In the genomic region with DNA sequence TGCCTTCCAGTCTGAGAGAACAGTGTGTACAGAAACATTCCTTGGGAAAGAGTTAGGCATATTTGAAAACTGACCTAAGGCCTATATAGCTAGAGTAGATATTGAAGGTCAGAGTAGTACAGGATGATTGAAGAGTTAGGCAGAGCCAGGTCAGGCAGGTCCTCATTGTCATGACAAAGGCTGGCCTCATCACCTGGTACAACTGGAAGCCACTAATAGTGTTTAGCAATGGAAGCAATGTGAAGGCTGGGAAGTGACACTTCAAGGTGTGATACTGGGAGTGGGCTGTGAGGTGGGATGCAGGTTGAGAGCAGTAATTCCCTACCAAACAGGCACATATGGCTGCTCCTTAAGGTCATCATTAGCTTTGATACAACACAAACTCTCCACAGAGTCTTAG, we compare ENCODE assay signal across 3 cellular contexts.
TF ChIP-seq lines count a peak whose summit lies in the region.

No MANE protein-coding gene starts in this region.

TF ChIP-seq in GM23338, 12 proteins besides CTCF, POLR2A, EP300 and RAD21:
- TF ChIP-seq NANOG (IDR thresholded peaks at IDR 0.05; ENCODE audit: borderline replicate concordance): no peak
TF ChIP-seq in GM23338: peak in this region for 0.

TF ChIP-seq in WTC11, 78 proteins besides CTCF, POLR2A, EP300 and RAD21 (continues in another document):
- no peak for TF ChIP-seq ZNF396 (CRISPR knock-in tag; IDR thresholded peaks at IDR 0.05; ENCODE audit: borderline replicate concordance)
- no peak for TF ChIP-seq NR3C1 (CRISPR knock-in tag; conservative IDR thresholded peaks at IDR 0.05; ENCODE audit: low read depth)
- no peak for TF ChIP-seq NFYB (CRISPR knock-in tag; conservative IDR thresholded peaks at IDR 0.05; ENCODE audit: low read depth)
- TF ChIP-seq, protein P1, sequence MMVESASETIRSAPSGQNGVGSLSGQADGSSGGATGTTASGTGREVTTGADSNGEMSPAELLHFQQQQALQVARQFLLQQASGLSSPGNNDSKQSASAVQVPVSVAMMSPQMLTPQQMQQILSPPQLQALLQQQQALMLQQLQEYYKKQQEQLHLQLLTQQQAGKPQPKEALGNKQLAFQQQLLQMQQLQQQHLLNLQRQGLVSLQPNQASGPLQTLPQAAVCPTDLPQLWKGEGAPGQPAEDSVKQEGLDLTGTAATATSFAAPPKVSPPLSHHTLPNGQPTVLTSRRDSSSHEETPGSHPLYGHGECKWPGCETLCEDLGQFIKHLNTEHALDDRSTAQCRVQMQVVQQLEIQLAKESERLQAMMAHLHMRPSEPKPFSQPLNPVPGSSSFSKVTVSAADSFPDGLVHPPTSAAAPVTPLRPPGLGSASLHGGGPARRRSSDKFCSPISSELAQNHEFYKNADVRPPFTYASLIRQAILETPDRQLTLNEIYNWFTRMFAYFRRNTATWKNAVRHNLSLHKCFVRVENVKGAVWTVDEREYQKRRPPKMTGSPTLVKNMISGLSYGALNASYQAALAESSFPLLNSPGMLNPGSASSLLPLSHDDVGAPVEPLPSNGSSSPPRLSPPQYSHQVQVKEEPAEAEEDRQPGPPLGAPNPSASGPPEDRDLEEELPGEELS (CRISPR knock-in tag; IDR thresholded peaks at IDR 0.05): no peak
- TF ChIP-seq GABPB1 (CRISPR knock-in tag; IDR thresholded peaks at IDR 0.05): no peak
- TF ChIP-seq MYBL2 (CRISPR knock-in tag; IDR thresholded peaks at IDR 0.05): no peak
- no peak for TF ChIP-seq ELF4 (CRISPR knock-in tag; IDR thresholded peaks at IDR 0.05; ENCODE audit: low read depth)
- TF ChIP-seq, protein P2, sequence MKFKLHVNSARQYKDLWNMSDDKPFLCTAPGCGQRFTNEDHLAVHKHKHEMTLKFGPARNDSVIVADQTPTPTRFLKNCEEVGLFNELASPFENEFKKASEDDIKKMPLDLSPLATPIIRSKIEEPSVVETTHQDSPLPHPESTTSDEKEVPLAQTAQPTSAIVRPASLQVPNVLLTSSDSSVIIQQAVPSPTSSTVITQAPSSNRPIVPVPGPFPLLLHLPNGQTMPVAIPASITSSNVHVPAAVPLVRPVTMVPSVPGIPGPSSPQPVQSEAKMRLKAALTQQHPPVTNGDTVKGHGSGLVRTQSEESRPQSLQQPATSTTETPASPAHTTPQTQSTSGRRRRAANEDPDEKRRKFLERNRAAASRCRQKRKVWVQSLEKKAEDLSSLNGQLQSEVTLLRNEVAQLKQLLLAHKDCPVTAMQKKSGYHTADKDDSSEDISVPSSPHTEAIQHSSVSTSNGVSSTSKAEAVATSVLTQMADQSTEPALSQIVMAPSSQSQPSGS (CRISPR knock-in tag; IDR thresholded peaks at IDR 0.05; ENCODE audit: borderline replicate concordance, low read depth): no peak
- no peak for TF ChIP-seq TEAD4 (CRISPR knock-in tag; IDR thresholded peaks at IDR 0.05)
- TF ChIP-seq TEAD1 (CRISPR knock-in tag; IDR thresholded peaks at IDR 0.05): no peak
- TF ChIP-seq, protein P3, sequence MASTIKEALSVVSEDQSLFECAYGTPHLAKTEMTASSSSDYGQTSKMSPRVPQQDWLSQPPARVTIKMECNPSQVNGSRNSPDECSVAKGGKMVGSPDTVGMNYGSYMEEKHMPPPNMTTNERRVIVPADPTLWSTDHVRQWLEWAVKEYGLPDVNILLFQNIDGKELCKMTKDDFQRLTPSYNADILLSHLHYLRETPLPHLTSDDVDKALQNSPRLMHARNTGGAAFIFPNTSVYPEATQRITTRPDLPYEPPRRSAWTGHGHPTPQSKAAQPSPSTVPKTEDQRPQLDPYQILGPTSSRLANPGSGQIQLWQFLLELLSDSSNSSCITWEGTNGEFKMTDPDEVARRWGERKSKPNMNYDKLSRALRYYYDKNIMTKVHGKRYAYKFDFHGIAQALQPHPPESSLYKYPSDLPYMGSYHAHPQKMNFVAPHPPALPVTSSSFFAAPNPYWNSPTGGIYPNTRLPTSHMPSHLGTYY (CRISPR knock-in tag; IDR thresholded peaks at IDR 0.05): no peak
- TF ChIP-seq NR2C2 (CRISPR knock-in tag; IDR thresholded peaks at IDR 0.05): no peak
- TF ChIP-seq NFE2L1 (CRISPR knock-in tag; IDR thresholded peaks at IDR 0.05): no peak
- TF ChIP-seq EMX1 (CRISPR knock-in tag; IDR thresholded peaks at IDR 0.05): no peak
- TF ChIP-seq, protein P4, sequence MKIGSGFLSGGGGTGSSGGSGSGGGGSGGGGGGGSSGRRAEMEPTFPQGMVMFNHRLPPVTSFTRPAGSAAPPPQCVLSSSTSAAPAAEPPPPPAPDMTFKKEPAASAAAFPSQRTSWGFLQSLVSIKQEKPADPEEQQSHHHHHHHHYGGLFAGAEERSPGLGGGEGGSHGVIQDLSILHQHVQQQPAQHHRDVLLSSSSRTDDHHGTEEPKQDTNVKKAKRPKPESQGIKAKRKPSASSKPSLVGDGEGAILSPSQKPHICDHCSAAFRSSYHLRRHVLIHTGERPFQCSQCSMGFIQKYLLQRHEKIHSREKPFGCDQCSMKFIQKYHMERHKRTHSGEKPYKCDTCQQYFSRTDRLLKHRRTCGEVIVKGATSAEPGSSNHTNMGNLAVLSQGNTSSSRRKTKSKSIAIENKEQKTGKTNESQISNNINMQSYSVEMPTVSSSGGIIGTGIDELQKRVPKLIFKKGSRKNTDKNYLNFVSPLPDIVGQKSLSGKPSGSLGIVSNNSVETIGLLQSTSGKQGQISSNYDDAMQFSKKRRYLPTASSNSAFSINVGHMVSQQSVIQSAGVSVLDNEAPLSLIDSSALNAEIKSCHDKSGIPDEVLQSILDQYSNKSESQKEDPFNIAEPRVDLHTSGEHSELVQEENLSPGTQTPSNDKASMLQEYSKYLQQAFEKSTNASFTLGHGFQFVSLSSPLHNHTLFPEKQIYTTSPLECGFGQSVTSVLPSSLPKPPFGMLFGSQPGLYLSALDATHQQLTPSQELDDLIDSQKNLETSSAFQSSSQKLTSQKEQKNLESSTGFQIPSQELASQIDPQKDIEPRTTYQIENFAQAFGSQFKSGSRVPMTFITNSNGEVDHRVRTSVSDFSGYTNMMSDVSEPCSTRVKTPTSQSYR (CRISPR knock-in tag; IDR thresholded peaks at IDR 0.05): no peak
- no peak for TF ChIP-seq ETV6 (CRISPR knock-in tag; IDR thresholded peaks at IDR 0.05)

TF ChIP-seq in H1, 55 proteins besides CTCF, POLR2A, EP300 and RAD21 (continued from another document):
- TF ChIP-seq POLR2AphosphoS5 (IDR thresholded peaks at IDR 0.05; ENCODE audit: low read depth, low read length) (no peak), TBP (IDR thresholded peaks at IDR 0.05; ENCODE audit: low read depth, low read length) (no peak), EZH2 (IDR thresholded peaks at IDR 0.05; ENCODE audit: low read depth, low read length, severe bottlenecking) (no peak), SIN3A (conservative IDR thresholded peaks at IDR 0.05 in 1 of 2, IDR thresholded peaks at IDR 0.05 in 1 of 2; ENCODE audit: low read depth in 1 of 2, low read length in 2 of 2) (no peak), TAF7 (optimal IDR thresholded peaks at IDR 0.05; ENCODE audit: borderline replicate concordance, low read depth, low read length) (no peak), CBX5 (IDR thresholded peaks at IDR 0.05; ENCODE audit: low read depth, low read length) (no peak), ZNF274 (IDR thresholded peaks at IDR 0.05; ENCODE audit: borderline replicate concordance, extremely low read depth, low read length) (no peak), CHD1 (IDR thresholded peaks at IDR 0.05; ENCODE audit: low read depth, low read length) (no peak), JUND (IDR thresholded peaks at IDR 0.05; ENCODE audit: low read length) (no peak), FOSL1 (IDR thresholded peaks at IDR 0.05; ENCODE audit: insufficient read depth, low read depth, low read length) (no peak), HDAC6 (IDR thresholded peaks at IDR 0.05; ENCODE audit: low read depth, low read length) (no peak), RXRA (IDR thresholded peaks at IDR 0.05; ENCODE audit: insufficient read depth, low read depth, low read length) (no peak), SAP30 (IDR thresholded peaks at IDR 0.05; ENCODE audit: insufficient read depth, insufficient replicate concordance, low read length) (no peak)
